20 cellular contexts compared by ENCODE assay signal in the genomic region with DNA sequence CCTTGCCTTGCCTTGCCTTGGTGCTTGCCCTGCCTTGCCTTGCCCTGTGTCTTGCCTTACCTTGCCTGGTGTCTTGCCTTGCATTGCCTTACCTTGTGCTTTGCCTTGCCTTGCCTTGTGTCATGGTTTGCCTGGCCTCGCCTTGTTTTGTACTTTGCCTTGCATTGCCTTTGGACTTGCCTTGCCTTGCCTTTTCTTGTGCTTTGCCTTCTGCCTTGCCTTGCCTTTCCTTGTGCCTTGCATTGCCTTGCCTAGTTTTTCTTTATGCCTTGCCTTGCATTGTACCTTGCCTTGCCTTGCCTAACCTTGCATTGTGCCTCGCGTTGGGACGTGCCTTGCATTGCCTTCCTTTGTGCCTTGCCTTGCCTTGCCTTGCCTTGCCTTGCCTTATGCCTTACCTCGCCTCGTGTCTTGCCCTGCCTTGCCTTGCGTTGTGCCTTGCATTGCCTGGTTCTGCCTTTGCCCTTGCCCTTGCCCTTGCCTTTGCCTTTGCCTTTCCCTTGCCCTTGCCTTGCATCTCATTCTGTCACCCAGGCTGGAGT.
"Had no signal": no experiment of that assay in that cellular context is flagged by ENCODE, and none has a peak within 500 bp of the region (broad histone marks: within the 10 kb centered on the region; RNA-seq: fewer than 3 reads in every experiment).

No MANE protein-coding gene starts in this region.

- H3K27ac ChIP-seq: heart left ventricle, neural progenitor cell, pancreas, testis, tibial nerve had no signal

- H3K9me3 Mint-ChIP-seq: natural killer cell treated with Interleukin-12 subunit alpha and Interleukin-12 subunit beta and Interleukin-15 and Interleukin-18, amount 100 ng/mL, for 72 hours; stimulated activated memory B cell treated with anti-CD40 and anti-IgM and Interleukin-4, amounts not matched to agents 10 μg/mL and 1 μg/mL and 100 μg/mL, for 72 hours; stimulated activated naive CD8-positive, alpha-beta T cell treated with anti-CD3 and anti-CD28 coated beads, Interleukin-15, Interleukin-2, amounts not matched to agents 100 ng/mL and 50 ng/mL, for 24 hours had no signal

- FAIRE-seq: endometrium, frontal cortex, pancreas had no signal

- H3K36me3 ChIP-seq: heart left ventricle, neural progenitor cell, pancreas, tibial nerve had no signal

- H3K27me3 ChIP-seq: neural progenitor cell, pancreas, testis, tibial nerve had no signal

- H3K4me2 ChIP-seq: neural progenitor cell, smooth muscle cell had no signal

- H3K4me3 Mint-ChIP-seq: natural killer cell treated with Interleukin-12 subunit alpha and Interleukin-12 subunit beta and Interleukin-15 and Interleukin-18, amount 100 ng/mL, for 72 hours; neural progenitor cell; stimulated activated memory B cell treated with anti-CD40 and anti-IgM and Interleukin-4, amounts not matched to agents 10 μg/mL and 1 μg/mL and 100 μg/mL, for 72 hours; stimulated activated naive CD8-positive, alpha-beta T cell treated with anti-CD3 and anti-CD28 coated beads, Interleukin-15, Interleukin-2, amounts not matched to agents 100 ng/mL and 50 ng/mL, for 24 hours had no signal

- H3K9me3 ChIP-seq: heart left ventricle, pancreas, testis, tibial nerve had no signal

- H3K9ac ChIP-seq: neural progenitor cell had no signal

- H3K27me3 Mint-ChIP-seq: natural killer cell treated with Interleukin-12 subunit alpha and Interleukin-12 subunit beta and Interleukin-15 and Interleukin-18, amount 100 ng/mL, for 72 hours; progenitor cell of endocrine pancreas; stimulated activated memory B cell treated with anti-CD40 and anti-IgM and Interleukin-4, amounts not matched to agents 10 μg/mL and 1 μg/mL and 100 μg/mL, for 72 hours; stimulated activated naive CD8-positive, alpha-beta T cell treated with anti-CD3 and anti-CD28 coated beads, Interleukin-15, Interleukin-2, amounts not matched to agents 100 ng/mL and 50 ng/mL, for 24 hours had no signal

- H3K4me1 ChIP-seq: heart left ventricle, neural progenitor cell, pancreas, testis, tibial nerve had no signal

- DNase-seq: central memory CD4-positive, alpha-beta T cell; cortex of kidney; effector memory CD4-positive, alpha-beta T cell; heart left ventricle; hippocampal formation; midbrain; occipital lobe; pancreas; right cardiac atrium; stimulated activated CD4-positive, alpha-beta T cell treated with anti-CD3 and anti-CD28 coated beads, Interleukin-4, amount 100 ng/mL, for 1 hour; testis had no signal

- H2AFZ ChIP-seq: neural progenitor cell had no signal

- H3K36me3 Mint-ChIP-seq: natural killer cell treated with Interleukin-12 subunit alpha and Interleukin-12 subunit beta and Interleukin-15 and Interleukin-18, amount 100 ng/mL, for 72 hours; neural progenitor cell; stimulated activated memory B cell treated with anti-CD40 and anti-IgM and Interleukin-4, amounts not matched to agents 10 μg/mL and 1 μg/mL and 100 μg/mL, for 72 hours had no signal

- H3K27ac Mint-ChIP-seq: natural killer cell treated with Interleukin-12 subunit alpha and Interleukin-12 subunit beta and Interleukin-15 and Interleukin-18, amount 100 ng/mL, for 72 hours; neural progenitor cell; progenitor cell of endocrine pancreas; stimulated activated memory B cell treated with anti-CD40 and anti-IgM and Interleukin-4, amounts not matched to agents 10 μg/mL and 1 μg/mL and 100 μg/mL, for 72 hours; stimulated activated naive CD8-positive, alpha-beta T cell treated with anti-CD3 and anti-CD28 coated beads, Interleukin-15, Interleukin-2, amounts not matched to agents 100 ng/mL and 50 ng/mL, for 24 hours had no signal

- H3K4me1 Mint-ChIP-seq: neural progenitor cell; stimulated activated memory B cell treated with anti-CD40 and anti-IgM and Interleukin-4, amounts not matched to agents 10 μg/mL and 1 μg/mL and 100 μg/mL, for 72 hours had no signal

- H3K4me3 ChIP-seq: heart left ventricle, neural progenitor cell, pancreas, smooth muscle cell, testis, tibial nerve had no signal
